1 cellular context compared by ENCODE assay signal in genomic region chr4:16360694-16361262, GRCh38.
TF ChIP-seq lines count a peak whose summit lies in the region.

No MANE protein-coding gene starts in this region.

TF ChIP-seq in K562, 482 proteins besides CTCF, POLR2A, EP300 and RAD21:
- TF ChIP-seq MGA (IDR thresholded peaks at IDR 0.05): peak; percentile 46; the same call in 1 of the 2 replicates
- TF ChIP-seq CHD2 (IDR thresholded peaks at IDR 0.05; ENCODE audit: low read depth, low read length): 0 out of 2 replicates have a peak, but pooled peaks have one; percentile 17
- peak; percentile 37; the same call in 1 of the 2 replicates for TF ChIP-seq L3MBTL2 (IDR thresholded peaks at IDR 0.05)
- 0 out of 2 replicates have a peak, but pooled peaks have one; percentile 24 for TF ChIP-seq EHMT2 (IDR thresholded peaks at IDR 0.05)
- TF ChIP-seq ZNF511 (CRISPR knock-in tag; IDR thresholded peaks at IDR 0.05): no peak
- no peak for TF ChIP-seq ZBTB40 (IDR thresholded peaks at IDR 0.05)
- no peak for TF ChIP-seq ZBTB40 (CRISPR knock-in tag; IDR thresholded peaks at IDR 0.05)
- TF ChIP-seq ZNF77 (CRISPR knock-in tag; IDR thresholded peaks at IDR 0.05): no peak
- peak in 1 of 3 experiments; percentile 69 for TF ChIP-seq YY1 (IDR thresholded peaks at IDR 0.05; ENCODE audit: borderline replicate concordance in 1 of 3, control insufficient read depth in 1 of 3, extremely low read depth in 1 of 3, insufficient read depth in 3 of 3, insufficient read length in 1 of 3, insufficient replicate concordance in 2 of 3, low read depth in 1 of 3, low read length in 2 of 3)
- TF ChIP-seq GABPA (tag; conservative IDR thresholded peaks at IDR 0.05; ENCODE audit: low read depth): 0 out of 2 replicates have a peak, but pooled peaks have one; percentile 17
- TF ChIP-seq E2F6 (IDR thresholded peaks at IDR 0.05; ENCODE audit: borderline replicate concordance in 1 of 2, extremely low read depth in 1 of 2, insufficient read depth in 1 of 2, insufficient read length in 1 of 2, low read depth in 1 of 2, low read length in 1 of 2, poor library complexity in 1 of 2, severe bottlenecking in 1 of 2): peak in 1 of 2 experiments; percentile 33
